Comparison of ENCODE assay signal across 11 cellular contexts in genomic region chr7:130904792-130905191, GRCh38.
DNase-seq lines count a peak whose midpoint lies in the region; ATAC-seq, FAIRE-seq and TF ChIP-seq lines count a peak whose summit lies in the region.
"Had no signal": no experiment of that assay in that cellular context is flagged by ENCODE, and none has a peak within 500 bp of the region (broad histone marks: within the 10 kb centered on the region; RNA-seq: fewer than 3 reads in every experiment).

No MANE protein-coding gene starts in this region.

- H3K4me1 ChIP-seq in K562 (replicated peaks in 1 of 2; ENCODE audit: control insufficient read depth in 2 of 2, insufficient read depth in 2 of 2, low read length in 2 of 2) (peaks cover 11 to 22% of the 10 kb centered on the region in 2 experiments), lung (ENCODE audit: control insufficient read depth in 2 of 2, insufficient read depth in 2 of 2, low read length in 2 of 2) (peaks cover 24 to 27% of the 10 kb centered on the region in 2 donors)

- H3K36me3 Mint-ChIP-seq in HFFc6 (ENCODE audit: low read depth): peaks cover 89% of the 10 kb centered on the region

- no peaks in the 10 kb centered on the region for H4K20me1 ChIP-seq in K562 (replicated peaks; ENCODE audit: control insufficient read depth, insufficient read depth, low read length)

- TF ChIP-seq CTCF in HFFc6 (IDR thresholded peaks at IDR 0.05): no peak
- TF ChIP-seq CTCF in K562 (IDR thresholded peaks at IDR 0.05 in 2 of 3, conservative IDR thresholded peaks at IDR 0.05 in 1 of 3; ENCODE audit: insufficient read depth in 2 of 3, low read depth in 1 of 3, low read length in 3 of 3): no peak
- no peak for TF ChIP-seq CTCF in lung (IDR thresholded peaks at IDR 0.05; ENCODE audit: control extremely low read depth, extremely low read depth)

- ATAC-seq in K562 (no peak), lung (ENCODE audit: insufficient read depth, low FRiP score) (no peak)

- WGBS in K562 (ENCODE audit: insufficient coverage, low coverage, missing lambda C conversion rate): 68% methylated on average over 5 of the region's 5 CpGs
- 78 to 81% methylated on average over 5 of the region's 5 CpGs for WGBS in lung, 2 donors

- H3K4me2 ChIP-seq in K562 (ENCODE audit: insufficient read depth, low read length): no peak overlapping the region

- H3K9me3 Mint-ChIP-seq in HFFc6: peaks cover 17% of the 10 kb centered on the region
- H3K9me3 Mint-ChIP-seq: IgD-negative memory B cell had no signal

- H3K27ac ChIP-seq in K562 (ENCODE audit: extremely low read depth, low read depth, low read length): no peak overlapping the region
- H3K27ac ChIP-seq in lung (ENCODE audit: low read depth in 1 of 2, low read length in 1 of 2): peak overlapping the region; percentile 60 to 84

- TF ChIP-seq POLR2A in K562 (conservative IDR thresholded peaks at IDR 0.05): no peak

- no peak overlapping the region for H3K9ac ChIP-seq in K562 (ENCODE audit: insufficient read depth in 1 of 2, low read depth in 2 of 2, low read length in 2 of 2)

- CTCF ChIA-PET in K562 (lab: Yijun Ruan, JAX; ENCODE audit: low intra/inter-chr PET ratio): no interaction called here

- TF ChIP-seq RAD21 in K562 (CRISPR knock-in tag; conservative IDR thresholded peaks at IDR 0.05 in 1 of 2, IDR thresholded peaks at IDR 0.05 in 1 of 2): no peak

- no peaks in the 10 kb centered on the region for H3K36me3 ChIP-seq in K562 (ENCODE audit: control insufficient read depth, insufficient read depth, low read length)
- peaks cover 0 to 17% of the 10 kb centered on the region in 2 donors for H3K36me3 ChIP-seq in lung (ENCODE audit: control insufficient read depth in 2 of 2, insufficient read depth in 2 of 2, low read length in 2 of 2)

- H3K4me3 Mint-ChIP-seq in HFFc6: peak overlapping the region; percentile 99

- DNase-seq in A172 (ENCODE audit: low spot score) (peak; percentile 21), HFFc6 (no peak), K562 (ENCODE audit: extremely low read depth in 1 of 4, low spot score in 3 of 4) (no peak), lung (ENCODE audit: low spot score) (no peak), NCI-H2081 (lab: John Stamatoyannopoulos, UW) (no peak), NCI-H2081 treated with DMSO at 0.1 percent for 48 hours (lab: John Stamatoyannopoulos, UW) (no peak), cerebellar nuclear complex (lab: John Stamatoyannopoulos, UW) (no peak), NCI-H128 (lab: John Stamatoyannopoulos, UW; ENCODE audit: unreplicated experiment) (no peak)
- DNase-seq: NK-92 treated with Interleukin-12 subunit alpha and Interleukin-12 subunit beta, amount 100 ng/mL, for 24 hours had no signal

- no peaks in the 10 kb centered on the region for H3K9me3 ChIP-seq in K562 (replicated peaks; ENCODE audit: control insufficient read depth, insufficient read depth, low read depth, low read length)
- H3K9me3 ChIP-seq in lung (ENCODE audit: control insufficient read depth in 2 of 2, insufficient read depth in 1 of 2, low read length in 1 of 2): no peaks in the 10 kb centered on the region

- no peaks in the 10 kb centered on the region for H3K9me1 ChIP-seq in K562 (ENCODE audit: control insufficient read depth, insufficient read depth, low read length)

- TF ChIP-seq EP300 in K562 (IDR thresholded peaks at IDR 0.05; ENCODE audit: low read length): no peak

- H3K27me3 Mint-ChIP-seq in HFFc6 (ENCODE audit: insufficient read depth): peaks cover 70% of the 10 kb centered on the region
- H3K27me3 Mint-ChIP-seq: IgD-negative memory B cell had no signal

- H3K4me3 ChIP-seq in K562: no peak overlapping the region
- no peak overlapping the region for H3K4me3 ChIP-seq in lung

- intact Hi-C loops in K562 (cut with micrococcal nuclease): no loop called here

- peak overlapping the region; percentile 94 for H3K27ac Mint-ChIP-seq in HFFc6

- BruUV-seq in K562 (replicated peaks; lab: Mats Ljungman, UMichigan): no TSS peak

- in situ Hi-C loops in K562 (cut with MboI): loop anchor here (5.0 kb wide), 1 partner anchor 103 kb away; no protein-coding TSS in a partner anchor

- no peak for FAIRE-seq in K562 (lab: Jason Lieb, UNC)
- FAIRE-seq: colon had no signal

- POLR2A ChIA-PET in K562 (lab: Yijun Ruan, JAX): interaction anchor here (1.0 to 2.1 kb wide), 4 partner anchors 11 to 206 kb away, joined by 3 to 6 read pairs (median 6); no protein-coding TSS in a partner anchor

- H2AFZ ChIP-seq in K562 (ENCODE audit: low read depth, low read length): no peak overlapping the region

- no peaks in the 10 kb centered on the region for H3K27me3 ChIP-seq in K562 (ENCODE audit: control insufficient read depth in 2 of 2, insufficient read depth in 2 of 2, low read length in 2 of 2)
- H3K27me3 ChIP-seq in lung (ENCODE audit: control insufficient read depth, insufficient read depth): no peaks in the 10 kb centered on the region

- H3K4me1 Mint-ChIP-seq in HFFc6 (ENCODE audit: low read depth): peaks cover 95% of the 10 kb centered on the region

- no peaks in the 10 kb centered on the region for H3K79me2 ChIP-seq in K562 (ENCODE audit: control insufficient read depth, insufficient read depth, low read length)

TF ChIP-seq in K562, 482 proteins besides CTCF, POLR2A, EP300 and RAD21:
- TF ChIP-seq HNRNPK (IDR thresholded peaks at IDR 0.05; ENCODE audit: low read depth, low read length, poor library complexity, severe bottlenecking) (no peak), ZNF589 (CRISPR knock-in tag; IDR thresholded peaks at IDR 0.05; ENCODE audit: low read depth) (0 out of 2 replicates have a peak, but pooled peaks have one; percentile 15), E2F4 (CRISPR knock-in tag; IDR thresholded peaks at IDR 0.05; ENCODE audit: low read depth) (no peak), TEAD4 (IDR thresholded peaks at IDR 0.05; ENCODE audit: low read length) (no peak), TEAD4 (CRISPR knock-in tag; IDR thresholded peaks at IDR 0.05; ENCODE audit: borderline replicate concordance) (no peak), NUFIP1 (IDR thresholded peaks at IDR 0.05; ENCODE audit: partially characterized antibody) (no peak), ZNF133 (CRISPR knock-in tag; IDR thresholded peaks at IDR 0.05) (no peak)
TF ChIP-seq in K562: peak in this region for 1.
